ENCODE assay signal across 23 cellular contexts in genomic region chr17:27324940-27325339, GRCh38. TPM values are rescaled to one million over a fixed set of nuclear protein-coding genes. Genes with fewer than 3 reads are reported as not detected.
DNase-seq lines count a peak whose midpoint lies in the region; ATAC-seq and TF ChIP-seq lines count a peak whose summit lies in the region.
"Had no signal": no experiment of that assay in that cellular context is flagged by ENCODE, and none has a peak within 500 bp of the region (broad histone marks: within the 10 kb centered on the region; RNA-seq: fewer than 3 reads in every experiment).

No MANE protein-coding gene starts in this region.

- intact Hi-C loops in left ventricle myocardium inferior (cut with micrococcal nuclease) (no loop called here), heart left ventricle (cut with DNase I) (no loop called here), sigmoid colon (cut with DNase I) (no loop called here)

- H3K9me3 Mint-ChIP-seq in endodermal cell (no peaks in the 10 kb centered on the region), immature natural killer cell (no peaks in the 10 kb centered on the region)
- H3K9me3 Mint-ChIP-seq: CD14-positive monocyte, HFFc6 had no signal

- no peaks in the 10 kb centered on the region for H3K36me3 ChIP-seq in left ventricle myocardium inferior
- H3K36me3 ChIP-seq in heart left ventricle = no peaks in the 10 kb centered on the region
- H3K36me3 ChIP-seq in endodermal cell (ENCODE audit: control insufficient read depth, insufficient read depth, low read length) = no peaks in the 10 kb centered on the region
- H3K36me3 ChIP-seq in sigmoid colon = no peaks in the 10 kb centered on the region

- TF ChIP-seq CTCF in left ventricle myocardium inferior (IDR thresholded peaks at IDR 0.05; ENCODE audit: borderline replicate concordance) = no peak
- TF ChIP-seq CTCF in heart left ventricle (IDR thresholded peaks at IDR 0.05) = no peak
- TF ChIP-seq CTCF in endodermal cell (conservative IDR thresholded peaks at IDR 0.05) = no peak
- TF ChIP-seq CTCF in sigmoid colon (IDR thresholded peaks at IDR 0.05) = no peak

- no peak overlapping the region for H3K4me3 ChIP-seq in left ventricle myocardium inferior
- H3K4me3 ChIP-seq in heart left ventricle = no peak overlapping the region
- H3K4me3 ChIP-seq in endodermal cell (ENCODE audit: low read length) = no peak overlapping the region
- no peak overlapping the region for H3K4me3 ChIP-seq in sigmoid colon
- H3K4me3 ChIP-seq: A549, K562 had no signal

- H3K4me1 ChIP-seq in left ventricle myocardium inferior (peaks cover 56% of the 10 kb centered on the region), heart left ventricle (peaks cover 6 to 45% (median 31%) of the 10 kb centered on the region in 12 donors), endodermal cell (ENCODE audit: control insufficient read depth, insufficient read depth, low read length) (no peaks in the 10 kb centered on the region), sigmoid colon (peaks cover 0 to 44% (median 35%) of the 10 kb centered on the region in 4 donors)

- H3K27ac Mint-ChIP-seq in endodermal cell (no peak overlapping the region), immature natural killer cell (no peak overlapping the region)
- H3K27ac Mint-ChIP-seq: B cell, HFFc6 had no signal

- H3K27me3 ChIP-seq in left ventricle myocardium inferior (ENCODE audit: low read depth) (no peaks in the 10 kb centered on the region), heart left ventricle (no peaks in the 10 kb centered on the region), endodermal cell (ENCODE audit: control insufficient read depth, insufficient read depth, low read length, poor library complexity, severe bottlenecking) (no peaks in the 10 kb centered on the region), sigmoid colon (no peaks in the 10 kb centered on the region)

- H3K9ac ChIP-seq in endodermal cell (ENCODE audit: extremely low read depth, low read length, poor library complexity, severe bottlenecking) = no peak overlapping the region

- H3K4me3 Mint-ChIP-seq in endodermal cell (no peak overlapping the region), immature natural killer cell (no peak overlapping the region)
- H3K4me3 Mint-ChIP-seq: B cell, CD14-positive monocyte, HFFc6 had no signal

- H3K36me3 Mint-ChIP-seq in endodermal cell (ENCODE audit: low read depth) (no peaks in the 10 kb centered on the region), immature natural killer cell (no peaks in the 10 kb centered on the region)
- H3K36me3 Mint-ChIP-seq: CD14-positive monocyte had no signal

- TF ChIP-seq POLR2A in heart left ventricle (IDR thresholded peaks at IDR 0.05) (no peak), sigmoid colon (IDR thresholded peaks at IDR 0.05) (no peak)

- ATAC-seq in heart left ventricle = no peak
- ATAC-seq: K562, Panc1, SK-N-SH treated with all-trans-retinoic acid at 6 μM for 48 hours had no signal

- H3K27ac ChIP-seq in left ventricle myocardium inferior (replicated peaks) = peak overlapping the region; percentile 75
- peak overlapping the region in 4 of 12 donors; percentile 15 to 68 (median 44) for H3K27ac ChIP-seq in heart left ventricle
- H3K27ac ChIP-seq in endodermal cell (ENCODE audit: low read depth, low read length) = no peak overlapping the region
- peak overlapping the region in 1 of 4 donors; percentile 53 for H3K27ac ChIP-seq in sigmoid colon
- H3K27ac ChIP-seq: A549 had no signal

- no peaks in the 10 kb centered on the region for H3K27me3 Mint-ChIP-seq in endodermal cell (ENCODE audit: insufficient read depth)
- H3K27me3 Mint-ChIP-seq in immature natural killer cell (ENCODE audit: low read depth in 3 of 3) = peaks cover 0 to 6% (median 3%) of the 10 kb centered on the region in 3 donors
- H3K27me3 Mint-ChIP-seq: B cell had no signal

- WGBS in heart left ventricle, 4 donors = 75 to 86% (median 80%) methylated on average over 3 to 4 of the region's 4 CpGs
- 85 to 89% methylated on average over 3 to 4 of the region's 4 CpGs for WGBS in endodermal cell (ENCODE audit: insufficient coverage in 1 of 2, insufficient read length in 1 of 2), 2 experiments
- 70 to 85% methylated on average over 4 of the region's 4 CpGs for WGBS in sigmoid colon, 2 donors

- H3K4me1 Mint-ChIP-seq in endodermal cell (peaks cover 10% of the 10 kb centered on the region), immature natural killer cell (peaks cover 0 to 3% of the 10 kb centered on the region in 2 donors)

- DNase-seq in left ventricle myocardium inferior (no peak), heart left ventricle (no peak), endodermal cell (peak; percentile 46), sigmoid colon (peak; percentile 58), immature natural killer cell (no peak), hypothalamus (lab: John Stamatoyannopoulos, UW) (no peak), NCI-H2081 (lab: John Stamatoyannopoulos, UW) (no peak)
- DNase-seq: GF-D8, H7, HFFc6, MM.1S, NCI-H1048, NCI-H1436, NCI-H187 treated with DMSO at 0.1 percent for 48 hours, NCI-H2227 treated with DMSO at 0.1 percent for 48 hours, NCI-H510A treated with DMSO at 0.1 percent for 48 hours, NCI-H748 treated with DMSO at 0.1 percent for 48 hours had no signal

- H3K9me3 ChIP-seq in left ventricle myocardium inferior (replicated peaks) (no peaks in the 10 kb centered on the region), heart left ventricle (no peaks in the 10 kb centered on the region), endodermal cell (ENCODE audit: control insufficient read depth, low read length) (no peaks in the 10 kb centered on the region), sigmoid colon (no peaks in the 10 kb centered on the region)
- H3K9me3 ChIP-seq: A549 had no signal

- no peak for TF ChIP-seq EP300 in sigmoid colon (IDR thresholded peaks at IDR 0.05)

RNA-seq across cellular contexts. Expression of gene WSB1, which starts 31.0 kb away (rescaled TPM):
- total RNA-seq in left ventricle myocardium inferior = 53.3 TPM
- total RNA-seq in heart left ventricle = 100 to 1,000 TPM in 1 of 9 donors, 10 to 100 TPM in 8; 22.3 to 119 (median 53.4) TPM
- polyA plus RNA-seq in heart left ventricle = 10 to 100 TPM; 62.3 to 92.1 TPM
- total RNA-seq in endodermal cell = 100 to 1,000 TPM; 236 to 270 TPM
- polyA plus RNA-seq in endodermal cell (2013, experiment 1 of 2) = 364 TPM
- 298 TPM for polyA plus RNA-seq in endodermal cell (2013, experiment 2 of 2)
- 100 to 1,000 TPM; 111 to 240 (median 188) TPM for total RNA-seq in sigmoid colon
- polyA plus RNA-seq in sigmoid colon = 10 to 100 TPM; 23.4 to 65.2 (median 26.4) TPM
- polyA plus RNA-seq in immature natural killer cell = 100 to 1,000 TPM; 163 to 253 (median 232) TPM

Comparison
In these comparisons a context has a peak if more than half of its experiments do, and no peak if none do; other contexts are left out.
1. DNase-seq: peak in endodermal cell (single experiment) and sigmoid colon (single experiment); none in left ventricle myocardium inferior (single experiment), heart left ventricle (0 of 5), immature natural killer cell (0 of 3), hypothalamus (0 of 51) and NCI-H2081 (0 of 2).